In the genomic region with DNA sequence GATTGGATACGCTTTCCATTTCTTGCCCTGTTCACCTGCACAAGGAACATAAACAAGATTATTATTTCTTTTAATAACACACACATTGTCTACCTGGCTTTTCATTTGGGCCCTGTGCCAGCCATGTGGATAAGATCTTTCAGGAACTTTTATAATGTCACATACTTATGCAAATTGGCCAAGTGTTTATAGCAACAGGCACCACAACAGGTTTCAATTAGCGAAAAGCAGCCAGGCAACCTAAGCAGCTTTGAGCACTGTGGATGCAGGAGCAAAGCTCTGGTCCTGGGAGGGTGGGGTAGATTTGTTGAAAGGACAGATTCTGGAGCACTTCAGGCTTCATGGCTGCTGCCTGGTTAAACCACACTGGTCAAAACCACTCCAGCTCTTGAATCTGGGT, we compare ENCODE assay signal across 17 cellular contexts.
A peak's percentile ranks its signal among the peaks of the same experiment; 100 is the strongest.
DNase-seq lines count a peak whose midpoint lies in the region; ATAC-seq and TF ChIP-seq lines count a peak whose summit lies in the region.
"Had no signal": no experiment of that assay in that cellular context is flagged by ENCODE, and none has a peak within 500 bp of the region (broad histone marks: within the 10 kb centered on the region; RNA-seq: fewer than 3 reads in every experiment).

No MANE protein-coding gene starts in this region.

- H3K4me3 Mint-ChIP-seq in activated CD8-positive, alpha-beta T cell treated with anti-CD3 and anti-CD28 coated beads, Interleukin-2, amount 10 ng/mL, durations not matched to agents 7 days and 5 days: no peak overlapping the region
- H3K4me3 Mint-ChIP-seq: activated B cell treated with CpG ODN at 0.5 μM for 24 hours, nephron progenitor cell had no signal

- CTCF ChIA-PET in A673 (lab: Charles Lee): no interaction called here
- CTCF ChIA-PET in activated CD8-positive, alpha-beta T cell treated with anti-CD3 and anti-CD28 coated beads, Interleukin-2, amount 10 ng/mL, durations not matched to agents 7 days and 5 days (lab: Charles Lee): no interaction called here

- H3K4me1 ChIP-seq in A673 (ENCODE audit: insufficient read depth, low read length, poor library complexity, severe bottlenecking) (peaks cover 83% of the 10 kb centered on the region), left lung (no peaks in the 10 kb centered on the region), HAP-1 (no peaks in the 10 kb centered on the region)
- H3K4me1 ChIP-seq: ascending aorta had no signal

- POLR2A ChIA-PET in A673 (lab: Charles Lee; ENCODE audit: low non-redundant PET): no interaction called here
- POLR2A ChIA-PET in activated CD8-positive, alpha-beta T cell treated with anti-CD3 and anti-CD28 coated beads, Interleukin-2, amount 10 ng/mL, durations not matched to agents 7 days and 5 days (lab: Charles Lee): no interaction called here

- intact Hi-C loops in A673 (cut with micrococcal nuclease; ENCODE audit: unreplicated experiment): no loop called here
- intact Hi-C loops in left lung (cut with DNase I): no loop called here

- no peaks in the 10 kb centered on the region for H3K27me3 Mint-ChIP-seq in activated CD8-positive, alpha-beta T cell treated with anti-CD3 and anti-CD28 coated beads, Interleukin-2, amount 10 ng/mL, durations not matched to agents 7 days and 5 days (ENCODE audit: low read depth)
- H3K27me3 Mint-ChIP-seq: activated B cell treated with CpG ODN at 0.5 μM for 24 hours had no signal

- peak; percentile 53 for DNase-seq in A673 (ENCODE audit: low spot score)
- peak; percentile 95 for DNase-seq in HT-29 (ENCODE audit: low spot score)
- DNase-seq in left lung: peak in 1 of 2 donors; percentile 41
- no peak for DNase-seq in NCI-H128 (lab: John Stamatoyannopoulos, UW; ENCODE audit: unreplicated experiment)
- DNase-seq in activated CD8-positive, alpha-beta T cell treated with anti-CD3 and anti-CD28 coated beads, Interleukin-2, amount 10 ng/mL, durations not matched to agents 7 days and 5 days: no peak
- DNase-seq in cerebellar nuclear complex (lab: John Stamatoyannopoulos, UW): no peak
- no peak for DNase-seq in HAP-1 (ENCODE audit: low spot score in 2 of 2)
- DNase-seq: activated B cell treated with CpG ODN at 0.5 μM for 24 hours; MG63; NCI-H345; nephron progenitor cell; stimulated activated CD8-positive, alpha-beta memory T cell treated with anti-CD3 and anti-CD28 coated beads, Interleukin-4, amount 100 ng/mL, for 48 hours; T-helper 1 cell had no signal

- H3K27ac Mint-ChIP-seq in activated CD8-positive, alpha-beta T cell treated with anti-CD3 and anti-CD28 coated beads, Interleukin-2, amount 10 ng/mL, durations not matched to agents 7 days and 5 days: no peak overlapping the region
- H3K27ac Mint-ChIP-seq: activated B cell treated with CpG ODN at 0.5 μM for 24 hours, nephron progenitor cell had no signal

- TF ChIP-seq CTCF in A673 (conservative IDR thresholded peaks at IDR 0.05; ENCODE audit: low read depth, low read length): no peak
- TF ChIP-seq CTCF in VCaP (conservative IDR thresholded peaks at IDR 0.05): no peak
- no peak for TF ChIP-seq CTCF in left lung (IDR thresholded peaks at IDR 0.05)

- BruUV-seq in A673 (replicated peaks; lab: Mats Ljungman, UMichigan): no TSS peak

- in situ Hi-C loops in HAP-1 (cut with MboI; ENCODE audit: low sequenced_read_pairs): no loop called here

- H3K9me3 ChIP-seq in A673 (ENCODE audit: low read depth, low read length, poor library complexity, severe bottlenecking) (no peaks in the 10 kb centered on the region), left lung (no peaks in the 10 kb centered on the region), HAP-1 (no peaks in the 10 kb centered on the region)
- H3K9me3 ChIP-seq: ascending aorta, MG63, thyroid gland had no signal

- H3K4me1 Mint-ChIP-seq in activated CD8-positive, alpha-beta T cell treated with anti-CD3 and anti-CD28 coated beads, Interleukin-2, amount 10 ng/mL, durations not matched to agents 7 days and 5 days (ENCODE audit: low read depth): no peaks in the 10 kb centered on the region
- H3K4me1 Mint-ChIP-seq: activated B cell treated with CpG ODN at 0.5 μM for 24 hours had no signal

- H3K36me3 Mint-ChIP-seq in activated CD8-positive, alpha-beta T cell treated with anti-CD3 and anti-CD28 coated beads, Interleukin-2, amount 10 ng/mL, durations not matched to agents 7 days and 5 days (ENCODE audit: low read depth): no peaks in the 10 kb centered on the region

- H3K9me3 Mint-ChIP-seq in activated CD8-positive, alpha-beta T cell treated with anti-CD3 and anti-CD28 coated beads, Interleukin-2, amount 10 ng/mL, durations not matched to agents 7 days and 5 days (ENCODE audit: insufficient read depth): no peaks in the 10 kb centered on the region
- H3K9me3 Mint-ChIP-seq: activated B cell treated with CpG ODN at 0.5 μM for 24 hours had no signal

- H3K27me3 ChIP-seq in A673 (replicated peaks; ENCODE audit: insufficient read depth, low read depth, low read length, poor library complexity): no peaks in the 10 kb centered on the region
- H3K27me3 ChIP-seq in left lung: no peaks in the 10 kb centered on the region
- H3K27me3 ChIP-seq in HAP-1 (ENCODE audit: low read depth): no peaks in the 10 kb centered on the region
- H3K27me3 ChIP-seq: ascending aorta, MG63, thyroid gland had no signal

- peak; percentile 94 for ATAC-seq in left lung
- ATAC-seq in activated CD8-positive, alpha-beta T cell treated with anti-CD3 and anti-CD28 coated beads, Interleukin-2, amount 10 ng/mL, durations not matched to agents 7 days and 5 days: no peak
- ATAC-seq: sciatic nerve had no signal

- H3K4me3 ChIP-seq in A673 (ENCODE audit: low read depth, low read length, poor library complexity, severe bottlenecking): no peak overlapping the region
- H3K4me3 ChIP-seq in left lung: no peak overlapping the region
- no peak overlapping the region for H3K4me3 ChIP-seq in HAP-1
- H3K4me3 ChIP-seq: ascending aorta, MG63, thyroid gland had no signal

- peak overlapping the region; percentile 26 for H3K27ac ChIP-seq in A673 (ENCODE audit: low read depth, low read length, poor library complexity, severe bottlenecking)
- peak overlapping the region; percentile 63 for H3K27ac ChIP-seq in VCaP
- H3K27ac ChIP-seq in left lung: no peak overlapping the region
- H3K27ac ChIP-seq: ascending aorta, thyroid gland had no signal

- H3K36me3 ChIP-seq in A673 (ENCODE audit: insufficient read depth, low read length, poor library complexity, severe bottlenecking): no peaks in the 10 kb centered on the region
- no peaks in the 10 kb centered on the region for H3K36me3 ChIP-seq in left lung
- no peaks in the 10 kb centered on the region for H3K36me3 ChIP-seq in HAP-1 (replicated peaks)
- H3K36me3 ChIP-seq: ascending aorta, MG63, thyroid gland had no signal

Comparison
In these comparisons a context has a peak if more than half of its experiments do, and no peak if none do; other contexts are left out.
1. DNase-seq: peak in A673 (single experiment) and HT-29 (single experiment); none in NCI-H128 (single experiment), activated CD8-positive, alpha-beta T cell treated with anti-CD3 and anti-CD28 coated beads, Interleukin-2, amount 10 ng/mL, durations not matched to agents 7 days and 5 days (single experiment), cerebellar nuclear complex (0 of 2) and HAP-1 (0 of 2).
2. H3K27ac ChIP-seq: peak in A673 (single experiment) and VCaP (single experiment); none in left lung (0 of 2).